1 cellular context compared by ENCODE assay signal in the genomic region with DNA sequence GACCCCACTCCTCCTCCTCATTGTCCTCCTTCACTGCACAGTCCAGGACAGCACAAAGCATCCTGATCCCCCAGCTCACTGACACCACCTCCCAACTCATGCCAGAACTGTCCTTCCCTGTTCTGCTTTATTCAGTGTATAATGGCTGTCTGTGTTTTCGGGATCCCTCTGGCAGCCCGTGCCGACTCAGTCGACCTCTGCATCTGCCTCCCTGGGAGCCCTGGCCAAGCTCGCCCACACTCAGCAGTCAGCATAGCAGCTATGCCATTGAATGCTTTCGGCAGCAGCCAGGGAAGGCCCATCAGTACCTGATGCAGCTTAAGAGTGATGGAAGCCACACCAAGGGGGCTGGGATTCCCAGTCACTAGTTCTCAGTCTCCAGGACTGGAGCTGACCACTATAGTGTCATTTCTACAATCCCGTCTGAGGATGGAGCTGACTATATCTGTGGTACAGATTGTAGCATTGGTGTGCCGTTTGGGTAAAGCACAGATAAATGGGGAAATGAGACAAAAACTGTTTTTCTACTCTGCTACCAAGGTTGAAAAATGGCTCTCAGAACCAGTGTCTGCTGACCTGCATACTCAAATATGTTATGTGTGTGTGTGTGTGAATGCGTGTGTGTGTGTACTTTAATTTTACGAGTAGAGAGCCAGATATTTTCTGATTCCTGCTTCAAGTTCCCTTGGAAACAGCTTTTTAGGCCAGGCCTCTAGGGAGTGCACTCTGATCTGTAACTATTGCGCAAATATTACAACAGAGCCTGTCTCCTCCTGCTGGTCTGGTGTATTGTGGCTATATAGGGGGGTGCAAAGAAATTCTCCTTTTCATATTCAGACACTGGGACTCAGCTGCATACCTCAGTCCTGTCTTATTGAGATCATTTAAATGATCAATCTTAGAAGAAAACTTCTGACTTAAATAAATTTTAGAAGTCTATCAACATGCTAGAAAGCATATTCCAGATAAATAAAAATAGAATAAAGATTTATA.
TF ChIP-seq lines count a peak whose summit lies in the region.

No MANE protein-coding gene starts in this region.

TF ChIP-seq in HepG2, 621 proteins besides CTCF, POLR2A, EP300 and RAD21 (continued from another document and continues in another):
- TF ChIP-seq, protein P1, sequence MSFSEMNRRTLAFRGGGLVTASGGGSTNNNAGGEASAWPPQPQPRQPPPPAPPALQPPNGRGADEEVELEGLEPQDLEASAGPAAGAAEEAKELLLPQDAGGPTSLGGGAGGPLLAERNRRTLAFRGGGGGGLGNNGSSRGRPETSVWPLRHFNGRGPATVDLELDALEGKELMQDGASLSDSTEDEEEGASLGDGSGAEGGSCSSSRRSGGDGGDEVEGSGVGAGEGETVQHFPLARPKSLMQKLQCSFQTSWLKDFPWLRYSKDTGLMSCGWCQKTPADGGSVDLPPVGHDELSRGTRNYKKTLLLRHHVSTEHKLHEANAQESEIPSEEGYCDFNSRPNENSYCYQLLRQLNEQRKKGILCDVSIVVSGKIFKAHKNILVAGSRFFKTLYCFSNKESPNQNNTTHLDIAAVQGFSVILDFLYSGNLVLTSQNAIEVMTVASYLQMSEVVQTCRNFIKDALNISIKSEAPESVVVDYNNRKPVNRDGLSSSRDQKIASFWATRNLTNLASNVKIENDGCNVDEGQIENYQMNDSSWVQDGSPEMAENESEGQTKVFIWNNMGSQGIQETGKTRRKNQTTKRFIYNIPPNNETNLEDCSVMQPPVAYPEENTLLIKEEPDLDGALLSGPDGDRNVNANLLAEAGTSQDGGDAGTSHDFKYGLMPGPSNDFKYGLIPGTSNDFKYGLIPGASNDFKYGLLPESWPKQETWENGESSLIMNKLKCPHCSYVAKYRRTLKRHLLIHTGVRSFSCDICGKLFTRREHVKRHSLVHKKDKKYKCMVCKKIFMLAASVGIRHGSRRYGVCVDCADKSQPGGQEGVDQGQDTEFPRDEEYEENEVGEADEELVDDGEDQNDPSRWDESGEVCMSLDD (CRISPR knock-in tag; IDR thresholded peaks at IDR 0.05; ENCODE audit: borderline replicate concordance): no peak
- TF ChIP-seq, protein P2, sequence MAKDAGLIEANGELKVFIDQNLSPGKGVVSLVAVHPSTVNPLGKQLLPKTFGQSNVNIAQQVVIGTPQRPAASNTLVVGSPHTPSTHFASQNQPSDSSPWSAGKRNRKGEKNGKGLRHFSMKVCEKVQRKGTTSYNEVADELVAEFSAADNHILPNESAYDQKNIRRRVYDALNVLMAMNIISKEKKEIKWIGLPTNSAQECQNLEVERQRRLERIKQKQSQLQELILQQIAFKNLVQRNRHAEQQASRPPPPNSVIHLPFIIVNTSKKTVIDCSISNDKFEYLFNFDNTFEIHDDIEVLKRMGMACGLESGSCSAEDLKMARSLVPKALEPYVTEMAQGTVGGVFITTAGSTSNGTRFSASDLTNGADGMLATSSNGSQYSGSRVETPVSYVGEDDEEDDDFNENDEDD (CRISPR knock-in tag; IDR thresholded peaks at IDR 0.05; ENCODE audit: borderline replicate concordance): no peak
- TF ChIP-seq RNF2 (conservative IDR thresholded peaks at IDR 0.05; ENCODE audit: low read depth): no peak
- TF ChIP-seq ZNF724P (CRISPR knock-in tag; IDR thresholded peaks at IDR 0.05; ENCODE audit: borderline replicate concordance): no peak
- 0 out of 2 replicates have a peak, but pooled peaks have one; percentile 30 for TF ChIP-seq KAT8 (CRISPR knock-in tag; IDR thresholded peaks at IDR 0.05)
- TF ChIP-seq ARNT (IDR thresholded peaks at IDR 0.05): no peak
- TF ChIP-seq ZNF605 (CRISPR knock-in tag; IDR thresholded peaks at IDR 0.05): no peak
- no peak for TF ChIP-seq SNAPC2 (CRISPR knock-in tag; IDR thresholded peaks at IDR 0.05)
- TF ChIP-seq, protein P3, sequence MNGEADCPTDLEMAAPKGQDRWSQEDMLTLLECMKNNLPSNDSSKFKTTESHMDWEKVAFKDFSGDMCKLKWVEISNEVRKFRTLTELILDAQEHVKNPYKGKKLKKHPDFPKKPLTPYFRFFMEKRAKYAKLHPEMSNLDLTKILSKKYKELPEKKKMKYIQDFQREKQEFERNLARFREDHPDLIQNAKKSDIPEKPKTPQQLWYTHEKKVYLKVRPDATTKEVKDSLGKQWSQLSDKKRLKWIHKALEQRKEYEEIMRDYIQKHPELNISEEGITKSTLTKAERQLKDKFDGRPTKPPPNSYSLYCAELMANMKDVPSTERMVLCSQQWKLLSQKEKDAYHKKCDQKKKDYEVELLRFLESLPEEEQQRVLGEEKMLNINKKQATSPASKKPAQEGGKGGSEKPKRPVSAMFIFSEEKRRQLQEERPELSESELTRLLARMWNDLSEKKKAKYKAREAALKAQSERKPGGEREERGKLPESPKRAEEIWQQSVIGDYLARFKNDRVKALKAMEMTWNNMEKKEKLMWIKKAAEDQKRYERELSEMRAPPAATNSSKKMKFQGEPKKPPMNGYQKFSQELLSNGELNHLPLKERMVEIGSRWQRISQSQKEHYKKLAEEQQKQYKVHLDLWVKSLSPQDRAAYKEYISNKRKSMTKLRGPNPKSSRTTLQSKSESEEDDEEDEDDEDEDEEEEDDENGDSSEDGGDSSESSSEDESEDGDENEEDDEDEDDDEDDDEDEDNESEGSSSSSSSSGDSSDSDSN (CRISPR knock-in tag; IDR thresholded peaks at IDR 0.05): no peak
- no peak for TF ChIP-seq ZNF816 (CRISPR knock-in tag; IDR thresholded peaks at IDR 0.05; ENCODE audit: borderline replicate concordance)
- TF ChIP-seq ZNF629 (CRISPR knock-in tag; conservative IDR thresholded peaks at IDR 0.05): no peak
- TF ChIP-seq ZFY (CRISPR knock-in tag; IDR thresholded peaks at IDR 0.05): peak; percentile 51; the same call in 1 of the 2 replicates
- no peak for TF ChIP-seq ZNF253 (CRISPR knock-in tag; IDR thresholded peaks at IDR 0.05; ENCODE audit: borderline replicate concordance)
- TF ChIP-seq ZFP82 (CRISPR knock-in tag; IDR thresholded peaks at IDR 0.05; ENCODE audit: borderline replicate concordance): no peak
- TF ChIP-seq, protein P4, sequence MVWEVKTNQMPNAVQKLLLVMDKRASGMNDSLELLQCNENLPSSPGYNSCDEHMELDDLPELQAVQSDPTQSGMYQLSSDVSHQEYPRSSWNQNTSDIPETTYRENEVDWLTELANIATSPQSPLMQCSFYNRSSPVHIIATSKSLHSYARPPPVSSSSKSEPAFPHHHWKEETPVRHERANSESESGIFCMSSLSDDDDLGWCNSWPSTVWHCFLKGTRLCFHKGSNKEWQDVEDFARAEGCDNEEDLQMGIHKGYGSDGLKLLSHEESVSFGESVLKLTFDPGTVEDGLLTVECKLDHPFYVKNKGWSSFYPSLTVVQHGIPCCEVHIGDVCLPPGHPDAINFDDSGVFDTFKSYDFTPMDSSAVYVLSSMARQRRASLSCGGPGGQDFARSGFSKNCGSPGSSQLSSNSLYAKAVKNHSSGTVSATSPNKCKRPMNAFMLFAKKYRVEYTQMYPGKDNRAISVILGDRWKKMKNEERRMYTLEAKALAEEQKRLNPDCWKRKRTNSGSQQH (CRISPR knock-in tag; IDR thresholded peaks at IDR 0.05; ENCODE audit: low read depth): no peak
- no peak for TF ChIP-seq ZNF136 (CRISPR knock-in tag; IDR thresholded peaks at IDR 0.05; ENCODE audit: low read depth)
- no peak for TF ChIP-seq ZNF431 (CRISPR knock-in tag; IDR thresholded peaks at IDR 0.05; ENCODE audit: borderline replicate concordance, low read depth)
- TF ChIP-seq, protein P5, sequence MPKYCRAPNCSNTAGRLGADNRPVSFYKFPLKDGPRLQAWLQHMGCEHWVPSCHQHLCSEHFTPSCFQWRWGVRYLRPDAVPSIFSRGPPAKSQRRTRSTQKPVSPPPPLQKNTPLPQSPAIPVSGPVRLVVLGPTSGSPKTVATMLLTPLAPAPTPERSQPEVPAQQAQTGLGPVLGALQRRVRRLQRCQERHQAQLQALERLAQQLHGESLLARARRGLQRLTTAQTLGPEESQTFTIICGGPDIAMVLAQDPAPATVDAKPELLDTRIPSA (CRISPR knock-in tag; IDR thresholded peaks at IDR 0.05; ENCODE audit: borderline replicate concordance): no peak
- TF ChIP-seq, protein P6, sequence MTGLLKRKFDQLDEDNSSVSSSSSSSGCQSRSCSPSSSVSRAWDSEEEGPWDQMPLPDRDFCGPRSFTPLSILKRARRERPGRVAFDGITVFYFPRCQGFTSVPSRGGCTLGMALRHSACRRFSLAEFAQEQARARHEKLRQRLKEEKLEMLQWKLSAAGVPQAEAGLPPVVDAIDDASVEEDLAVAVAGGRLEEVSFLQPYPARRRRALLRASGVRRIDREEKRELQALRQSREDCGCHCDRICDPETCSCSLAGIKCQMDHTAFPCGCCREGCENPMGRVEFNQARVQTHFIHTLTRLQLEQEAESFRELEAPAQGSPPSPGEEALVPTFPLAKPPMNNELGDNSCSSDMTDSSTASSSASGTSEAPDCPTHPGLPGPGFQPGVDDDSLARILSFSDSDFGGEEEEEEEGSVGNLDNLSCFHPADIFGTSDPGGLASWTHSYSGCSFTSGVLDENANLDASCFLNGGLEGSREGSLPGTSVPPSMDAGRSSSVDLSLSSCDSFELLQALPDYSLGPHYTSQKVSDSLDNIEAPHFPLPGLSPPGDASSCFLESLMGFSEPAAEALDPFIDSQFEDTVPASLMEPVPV (CRISPR knock-in tag; IDR thresholded peaks at IDR 0.05): no peak
- TF ChIP-seq ELF1 (CRISPR knock-in tag; IDR thresholded peaks at IDR 0.05): no peak
- TF ChIP-seq GZF1 (CRISPR knock-in tag; IDR thresholded peaks at IDR 0.05): no peak
- TF ChIP-seq, protein P7, sequence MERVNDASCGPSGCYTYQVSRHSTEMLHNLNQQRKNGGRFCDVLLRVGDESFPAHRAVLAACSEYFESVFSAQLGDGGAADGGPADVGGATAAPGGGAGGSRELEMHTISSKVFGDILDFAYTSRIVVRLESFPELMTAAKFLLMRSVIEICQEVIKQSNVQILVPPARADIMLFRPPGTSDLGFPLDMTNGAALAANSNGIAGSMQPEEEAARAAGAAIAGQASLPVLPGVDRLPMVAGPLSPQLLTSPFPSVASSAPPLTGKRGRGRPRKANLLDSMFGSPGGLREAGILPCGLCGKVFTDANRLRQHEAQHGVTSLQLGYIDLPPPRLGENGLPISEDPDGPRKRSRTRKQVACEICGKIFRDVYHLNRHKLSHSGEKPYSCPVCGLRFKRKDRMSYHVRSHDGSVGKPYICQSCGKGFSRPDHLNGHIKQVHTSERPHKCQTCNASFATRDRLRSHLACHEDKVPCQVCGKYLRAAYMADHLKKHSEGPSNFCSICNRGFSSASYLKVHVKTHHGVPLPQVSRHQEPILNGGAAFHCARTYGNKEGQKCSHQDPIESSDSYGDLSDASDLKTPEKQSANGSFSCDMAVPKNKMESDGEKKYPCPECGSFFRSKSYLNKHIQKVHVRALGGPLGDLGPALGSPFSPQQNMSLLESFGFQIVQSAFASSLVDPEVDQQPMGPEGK (CRISPR knock-in tag; IDR thresholded peaks at IDR 0.05): peak; percentile 67
- TF ChIP-seq TSC22D2 (CRISPR knock-in tag; IDR thresholded peaks at IDR 0.05; ENCODE audit: borderline replicate concordance): no peak
- TF ChIP-seq, protein P8, sequence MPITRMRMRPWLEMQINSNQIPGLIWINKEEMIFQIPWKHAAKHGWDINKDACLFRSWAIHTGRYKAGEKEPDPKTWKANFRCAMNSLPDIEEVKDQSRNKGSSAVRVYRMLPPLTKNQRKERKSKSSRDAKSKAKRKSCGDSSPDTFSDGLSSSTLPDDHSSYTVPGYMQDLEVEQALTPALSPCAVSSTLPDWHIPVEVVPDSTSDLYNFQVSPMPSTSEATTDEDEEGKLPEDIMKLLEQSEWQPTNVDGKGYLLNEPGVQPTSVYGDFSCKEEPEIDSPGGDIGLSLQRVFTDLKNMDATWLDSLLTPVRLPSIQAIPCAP (CRISPR knock-in tag; IDR thresholded peaks at IDR 0.05; ENCODE audit: low read depth): no peak
- TF ChIP-seq ZNF468 (CRISPR knock-in tag; IDR thresholded peaks at IDR 0.05): no peak
- no peak for TF ChIP-seq DR1 (CRISPR knock-in tag; IDR thresholded peaks at IDR 0.05)
- no peak for TF ChIP-seq MXI1 (IDR thresholded peaks at IDR 0.05; ENCODE audit: borderline replicate concordance, low read depth, low read length)
- TF ChIP-seq MBNL3 (CRISPR knock-in tag; conservative IDR thresholded peaks at IDR 0.05): no peak
- TF ChIP-seq MED13 (CRISPR knock-in tag; IDR thresholded peaks at IDR 0.05): no peak
- 0 out of 2 replicates have a peak, but pooled peaks have one; percentile 32 for TF ChIP-seq ZNF292 (CRISPR knock-in tag; IDR thresholded peaks at IDR 0.05; ENCODE audit: borderline replicate concordance, low read depth)
- peak; percentile 29; the same call in 1 of the 2 replicates for TF ChIP-seq RXRB (CRISPR knock-in tag; IDR thresholded peaks at IDR 0.05; ENCODE audit: borderline replicate concordance)
- TF ChIP-seq, protein P9, sequence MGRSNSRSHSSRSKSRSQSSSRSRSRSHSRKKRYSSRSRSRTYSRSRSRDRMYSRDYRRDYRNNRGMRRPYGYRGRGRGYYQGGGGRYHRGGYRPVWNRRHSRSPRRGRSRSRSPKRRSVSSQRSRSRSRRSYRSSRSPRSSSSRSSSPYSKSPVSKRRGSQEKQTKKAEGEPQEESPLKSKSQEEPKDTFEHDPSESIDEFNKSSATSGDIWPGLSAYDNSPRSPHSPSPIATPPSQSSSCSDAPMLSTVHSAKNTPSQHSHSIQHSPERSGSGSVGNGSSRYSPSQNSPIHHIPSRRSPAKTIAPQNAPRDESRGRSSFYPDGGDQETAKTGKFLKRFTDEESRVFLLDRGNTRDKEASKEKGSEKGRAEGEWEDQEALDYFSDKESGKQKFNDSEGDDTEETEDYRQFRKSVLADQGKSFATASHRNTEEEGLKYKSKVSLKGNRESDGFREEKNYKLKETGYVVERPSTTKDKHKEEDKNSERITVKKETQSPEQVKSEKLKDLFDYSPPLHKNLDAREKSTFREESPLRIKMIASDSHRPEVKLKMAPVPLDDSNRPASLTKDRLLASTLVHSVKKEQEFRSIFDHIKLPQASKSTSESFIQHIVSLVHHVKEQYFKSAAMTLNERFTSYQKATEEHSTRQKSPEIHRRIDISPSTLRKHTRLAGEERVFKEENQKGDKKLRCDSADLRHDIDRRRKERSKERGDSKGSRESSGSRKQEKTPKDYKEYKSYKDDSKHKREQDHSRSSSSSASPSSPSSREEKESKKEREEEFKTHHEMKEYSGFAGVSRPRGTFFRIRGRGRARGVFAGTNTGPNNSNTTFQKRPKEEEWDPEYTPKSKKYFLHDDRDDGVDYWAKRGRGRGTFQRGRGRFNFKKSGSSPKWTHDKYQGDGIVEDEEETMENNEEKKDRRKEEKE (IDR thresholded peaks at IDR 0.05): no peak
- no peak for TF ChIP-seq ZNF75D (CRISPR knock-in tag; IDR thresholded peaks at IDR 0.05; ENCODE audit: borderline replicate concordance)
- no peak for TF ChIP-seq CENPT (CRISPR knock-in tag; IDR thresholded peaks at IDR 0.05; ENCODE audit: low read depth)
- no peak for TF ChIP-seq THYN1 (CRISPR knock-in tag; IDR thresholded peaks at IDR 0.05; ENCODE audit: borderline replicate concordance, low read depth)
- TF ChIP-seq SAP130 (CRISPR knock-in tag; IDR thresholded peaks at IDR 0.05; ENCODE audit: low read depth): peak; percentile 51; the same call in 1 of the 2 replicates
- TF ChIP-seq ZBTB8A (CRISPR knock-in tag; IDR thresholded peaks at IDR 0.05; ENCODE audit: borderline replicate concordance, low read depth): no peak
- TF ChIP-seq MTA3 (CRISPR knock-in tag; IDR thresholded peaks at IDR 0.05): no peak
- TF ChIP-seq PCBP1 (IDR thresholded peaks at IDR 0.05; ENCODE audit: borderline replicate concordance, low read depth, low read length): no peak
